Comparison of ENCODE assay signal across 29 cellular contexts in the genomic region with DNA sequence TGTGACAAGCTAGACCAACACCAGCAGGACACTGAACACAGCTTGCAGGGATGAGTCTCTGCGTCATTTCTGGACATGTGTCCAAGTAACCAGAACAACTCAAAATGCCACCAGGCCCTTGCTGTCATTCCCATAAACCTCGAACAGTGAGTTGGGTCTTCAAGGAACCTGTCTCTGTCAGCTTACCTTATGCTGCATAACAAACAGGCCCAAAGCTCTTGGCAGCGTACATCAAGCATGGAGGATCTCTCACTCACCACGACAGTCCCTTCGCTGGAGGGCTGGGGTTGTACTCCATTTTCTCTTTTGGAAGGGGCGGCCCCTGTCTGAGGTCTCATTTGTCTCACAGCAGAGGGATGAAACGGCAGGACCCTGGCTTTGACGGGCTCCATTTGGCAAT. TPM values are rescaled to one million over a fixed set of nuclear protein-coding genes. Genes with fewer than 3 reads are reported as not detected.
"Had no signal": no experiment of that assay in that cellular context is flagged by ENCODE, and none has a peak within 500 bp of the region (broad histone marks: within the 10 kb centered on the region; RNA-seq: fewer than 3 reads in every experiment).

No MANE protein-coding gene starts in this region.

- ATAC-seq: naive thymus-derived CD8-positive, alpha-beta T cell; natural killer cell treated with Interleukin-12 subunit alpha and Interleukin-12 subunit beta and Interleukin-15 and Interleukin-18, amount 100 ng/mL, for 72 hours; pancreas; right cardiac atrium; sciatic nerve; stimulated activated naive B cell treated with anti-CD40 and anti-IgM and Interleukin-4, amounts not matched to agents 10 μg/mL and 1 μg/mL and 100 μg/mL, for 72 hours had no signal

- H3K4me3 ChIP-seq: pancreas, prostate gland, skin epidermis, smooth muscle cell, spleen, suprapubic skin, testis, tibial artery, transverse colon, upper lobe of left lung, vagina had no signal

- H3K27ac ChIP-seq: neutrophil, pancreas, prostate gland, skin epidermis, spleen, suprapubic skin, testis, tibial artery, transverse colon, upper lobe of left lung, vagina had no signal

- H3K4me1 ChIP-seq: pancreas, prostate gland, testis had no signal

- H3K27me3 ChIP-seq: pancreas, suprapubic skin, testis, vagina had no signal

- H3K9me3 ChIP-seq: neutrophil, pancreas, prostate gland, suprapubic skin, testis, transverse colon, upper lobe of left lung, vagina had no signal

- H3K36me3 ChIP-seq: neutrophil, pancreas, prostate gland, spleen, suprapubic skin, transverse colon, upper lobe of left lung, vagina had no signal

- DNase-seq: naive B cell; naive thymus-derived CD8-positive, alpha-beta T cell; nephron progenitor cell; nucleus accumbens; retina; right cardiac atrium; spleen; stimulated activated CD4-positive, alpha-beta T cell treated with anti-CD3 and anti-CD28 coated beads, Interleukin-12 subunit alpha, Interleukin-12 subunit beta, amount 100 ng/mL, for 4 hours; stimulated activated CD4-positive, alpha-beta T cell treated with anti-CD3 and anti-CD28 coated beads, Interleukin-1b, Interleukin-23, amount 100 ng/mL, for 48 hours; stimulated activated CD4-positive, alpha-beta T cell treated with anti-CD3 and anti-CD28 coated beads, Interleukin-4, amount 100 ng/mL, for 1 hour; stimulated activated CD4-positive, alpha-beta T cell treated with anti-CD3 and anti-CD28 coated beads, Interleukin-4, amount 100 ng/mL, for 4 hours; stimulated activated CD8-positive, alpha-beta memory T cell treated with anti-CD3 and anti-CD28 coated beads, Interleukin-4, amount 100 ng/mL, for 48 hours; stimulated activated naive B cell treated with anti-CD40 and anti-IgM and Interleukin-4, amounts not matched to agents 10 μg/mL and 1 μg/mL and 100 μg/mL, for 72 hours; stimulated activated naive CD4-positive, alpha-beta T cell treated with Interleukin-2 at 50 U/mL for 16 hours; substantia nigra; testis; tibial artery; transverse colon; upper lobe of left lung had no signal

- H3K4me2 ChIP-seq: smooth muscle cell had no signal

- FAIRE-seq: pancreas, urothelium cell line had no signal

RNA-seq across cellular contexts. Expression of a gene that starts 50.4 kb away (rescaled TPM):
- polyA plus RNA-seq: naive thymus-derived CD8-positive, alpha-beta T cell had no signal
